Comparison of ENCODE assay signal across 8 cellular contexts in the genomic region with DNA sequence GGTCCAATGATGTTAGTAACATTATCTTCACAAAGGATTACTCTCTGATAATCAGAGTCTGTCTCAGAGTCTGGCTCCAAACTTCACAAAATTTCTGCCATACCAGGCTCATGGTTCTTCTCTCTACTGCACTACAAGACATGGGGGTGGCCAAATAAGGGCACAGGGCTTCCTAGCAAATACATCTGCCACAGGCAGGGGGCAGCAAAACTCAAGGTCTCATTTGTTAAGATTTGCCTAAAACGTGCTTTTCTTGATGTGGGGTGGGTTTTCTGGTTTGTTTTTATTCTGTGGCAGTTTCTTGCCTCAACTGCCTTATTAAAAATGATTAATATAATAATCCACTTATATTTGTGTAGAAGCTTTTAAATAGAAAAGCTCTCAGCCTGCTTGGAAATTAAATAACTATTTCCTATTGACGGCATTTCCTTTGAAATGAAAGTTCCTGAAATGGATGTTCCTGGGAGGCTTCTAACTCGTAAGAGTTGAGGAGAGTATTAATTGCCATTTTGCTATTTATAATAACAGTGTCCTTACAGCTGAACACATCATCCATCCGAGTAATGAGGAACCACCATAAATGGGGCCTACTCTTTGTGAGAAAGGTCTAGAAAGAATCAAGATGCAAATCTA.
DNase-seq lines count a peak whose midpoint lies in the region; ATAC-seq and TF ChIP-seq lines count a peak whose summit lies in the region.

No MANE protein-coding gene starts in this region.

- H3K9me2 ChIP-seq in MM.1S (replicated peaks; ENCODE audit: insufficient read depth, low read length) = no peaks in the 10 kb centered on the region

- no peak overlapping the region for H3K4me3 ChIP-seq in MM.1S (ENCODE audit: low read length)

- peak; percentile 91 for TF ChIP-seq CTCF in MM.1S (IDR thresholded peaks at IDR 0.05; ENCODE audit: low read length)

- no peaks in the 10 kb centered on the region for H4K20me1 ChIP-seq in MM.1S (ENCODE audit: insufficient read depth, low read length)

- H3K9me3 ChIP-seq in MM.1S (replicated peaks; ENCODE audit: insufficient read depth, low read length) = no peaks in the 10 kb centered on the region

- H2AFZ ChIP-seq in MM.1S (ENCODE audit: low read length) = no peak overlapping the region

- no peak overlapping the region for H3K27ac ChIP-seq in MM.1S (ENCODE audit: low read length)

- peak; percentile 73 for ATAC-seq in GM21367 (IDR thresholded peaks at IDR 0.05; ENCODE audit: unreplicated experiment)
- no peak for ATAC-seq in HG02623 (IDR thresholded peaks at IDR 0.05; ENCODE audit: unreplicated experiment)

- peaks cover under 1% of the 10 kb centered on the region for H3K4me1 ChIP-seq in MM.1S (ENCODE audit: low read length)

- no peaks in the 10 kb centered on the region for H3K79me2 ChIP-seq in MM.1S (ENCODE audit: low read length)

- no peaks in the 10 kb centered on the region for H3K27me3 ChIP-seq in MM.1S (replicated peaks; ENCODE audit: insufficient read depth, low read length)

- no peak overlapping the region for H3K4me2 ChIP-seq in MM.1S (ENCODE audit: low read depth, low read length)

- H3K9ac ChIP-seq in MM.1S (ENCODE audit: low read length) = no peak overlapping the region

- DNase-seq in COLO829 (ENCODE audit: low spot score) (peak; percentile 73), MM.1S (peak; percentile 80), SW480 (ENCODE audit: low spot score) (peak; percentile 58), amniotic epithelial cell (ENCODE audit: low read depth) (peak; percentile 54), iPS-NIHi11 (ENCODE audit: low spot score) (peak; percentile 78)
- peak; percentile 13 for DNase-seq in stimulated activated CD4-positive, alpha-beta T cell treated with anti-CD3 and anti-CD28 coated beads, Interleukin-2, amount 100 ng/mL, for 4 hours (ENCODE audit: low read depth)

- no peaks in the 10 kb centered on the region for H3F3A ChIP-seq in MM.1S (ENCODE audit: insufficient read depth, low read length)

- no peaks in the 10 kb centered on the region for H3K36me3 ChIP-seq in MM.1S (replicated peaks; ENCODE audit: insufficient read depth, low read length)

Comparison
In these comparisons a context has a peak if more than half of its experiments do, and no peak if none do; other contexts are left out.
1. DNase-seq: peak in every context shown above with its lines; median percentile 80 in MM.1S; 78 in iPS-NIHi11; 73 in COLO829; 58 in SW480; 54 in amniotic epithelial cell; 13 in stimulated activated CD4-positive, alpha-beta T cell treated with anti-CD3 and anti-CD28 coated beads, Interleukin-2, amount 100 ng/mL, for 4 hours.